ENCODE assay signal across 10 cellular contexts in the genomic region with DNA sequence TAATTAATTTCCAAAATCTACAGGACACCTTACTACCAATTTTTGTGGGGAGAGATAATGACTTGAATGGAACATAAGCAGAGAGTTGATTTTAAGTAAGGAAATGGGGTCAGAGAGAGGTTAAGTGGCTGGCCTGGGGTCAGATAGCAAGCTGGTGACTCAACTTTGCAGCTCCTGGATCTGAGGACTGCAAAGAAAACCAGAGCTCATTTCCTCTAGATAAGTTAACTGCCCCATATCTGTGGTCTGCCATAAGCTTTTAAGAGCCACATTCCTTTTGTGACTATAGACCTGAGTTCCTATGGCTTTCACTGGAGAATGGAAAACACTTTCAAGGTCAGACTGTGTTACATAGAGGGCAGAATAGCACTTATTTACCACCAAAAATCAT.
A peak's percentile ranks its signal among the peaks of the same experiment; 100 is the strongest.
DNase-seq lines count a peak whose midpoint lies in the region; ATAC-seq, FAIRE-seq and TF ChIP-seq lines count a peak whose summit lies in the region.
"Had no signal": no experiment of that assay in that cellular context is flagged by ENCODE, and none has a peak within 500 bp of the region (broad histone marks: within the 10 kb centered on the region; RNA-seq: fewer than 3 reads in every experiment).

No MANE protein-coding gene starts in this region.

- intact Hi-C loops in Right ventricle myocardium superior (cut with DNase I) (no loop called here), Right ventricle myocardium inferior (cut with DNase I) (loop anchor here (5.0 kb wide), 1 partner anchor 198 kb away; no protein-coding TSS in a partner anchor), ascending aorta (cut with DNase I) (no loop called here)

- no peak overlapping the region for H3K4me3 ChIP-seq in ascending aorta

- H3K9me3 ChIP-seq in ascending aorta: no peaks in the 10 kb centered on the region

- DNase-seq in Right ventricle myocardium superior (no peak), Right ventricle myocardium inferior (ENCODE audit: missing footprints) (no peak), SW 1271 (lab: John Stamatoyannopoulos, UW) (peak; percentile 52 to 95), glomerular endothelial cell (ENCODE audit: extremely low read depth, low read depth, low spot score) (peak; percentile 66), urothelium cell line (ENCODE audit: low spot score) (peak; percentile 76), GM10248 (ENCODE audit: extremely low spot score) (no peak), ascending aorta (ENCODE audit: low spot score in 2 of 2) (no peak)
- DNase-seq: 8988T, NCI-H2081 treated with DMSO at 0.1 percent for 48 hours had no signal

- POLR2A ChIA-PET in GM10248 (lab: Yijun Ruan, JAX): no interaction called here

- CTCF ChIA-PET in GM10248 (lab: Yijun Ruan, JAX): interaction anchor here (0.9 to 1.5 kb wide), 4 partner anchors 11 to 30 kb away, joined by 3 to 4 read pairs (median 4); no protein-coding TSS in a partner anchor

- FAIRE-seq in urothelium cell line (lab: Jason Lieb, UNC): no peak

- no peaks in the 10 kb centered on the region for H3K27me3 ChIP-seq in ascending aorta

- H3K36me3 ChIP-seq in ascending aorta: no peaks in the 10 kb centered on the region

- no peak overlapping the region for H3K27ac ChIP-seq in ascending aorta

- TF ChIP-seq CTCF in GM10248 (IDR thresholded peaks at IDR 0.05; ENCODE audit: control extremely low read depth, extremely low read depth, low read depth, missing control alignments) (no peak), ascending aorta (IDR thresholded peaks at IDR 0.05) (no peak)

- H3K4me1 ChIP-seq in ascending aorta: no peaks in the 10 kb centered on the region

- ATAC-seq in Right ventricle myocardium superior (ENCODE audit: poor library complexity): peak; percentile 26
- ATAC-seq in Right ventricle myocardium inferior: no peak
- no peak for ATAC-seq in HG02571 (IDR thresholded peaks at IDR 0.05; ENCODE audit: unreplicated experiment)

Comparison
In these comparisons a context has a peak if more than half of its experiments do, and no peak if none do; other contexts are left out.
1. DNase-seq: peak in SW 1271 (2 of 2), glomerular endothelial cell (single experiment) and urothelium cell line (single experiment); none in Right ventricle myocardium superior (single experiment), Right ventricle myocardium inferior (single experiment), GM10248 (single experiment) and ascending aorta (0 of 2).